In the genomic region with DNA sequence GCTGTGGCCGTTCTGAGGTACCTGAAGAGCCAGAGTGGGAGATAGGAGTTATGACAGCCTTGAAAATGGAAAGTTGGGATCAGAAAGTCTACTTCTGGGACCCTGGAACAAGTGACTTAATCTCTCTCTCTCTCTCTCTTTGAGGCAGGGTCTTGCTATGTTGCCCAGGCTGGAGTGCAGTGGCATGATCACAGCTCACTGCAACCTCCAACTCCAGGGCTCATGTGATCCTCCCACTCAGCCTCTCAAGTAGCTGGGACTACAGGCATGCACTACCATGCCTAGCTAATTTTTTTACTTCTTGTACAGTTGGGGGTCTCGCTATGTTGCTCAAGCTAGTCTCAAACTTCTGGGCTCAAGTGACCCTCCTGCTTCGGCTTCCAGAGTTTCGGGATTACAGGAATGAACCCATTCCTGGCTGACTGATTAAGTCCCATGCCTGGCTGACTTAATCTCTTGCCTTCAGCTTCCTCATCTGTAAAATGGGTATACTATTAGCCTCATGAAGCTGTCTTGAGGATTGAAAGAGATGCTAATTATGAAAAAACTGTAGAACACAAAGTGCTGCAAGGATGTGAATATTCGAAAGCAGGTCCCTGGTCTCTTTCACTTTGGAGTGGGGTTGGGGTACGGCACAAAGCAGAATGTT, we compare ENCODE assay signal across 16 cellular contexts.
A peak's percentile ranks its signal among the peaks of the same experiment; 100 is the strongest.
DNase-seq lines count a peak whose midpoint lies in the region; ATAC-seq lines count a peak whose summit lies in the region.
"Had no signal": no experiment of that assay in that cellular context is flagged by ENCODE, and none has a peak within 500 bp of the region (broad histone marks: within the 10 kb centered on the region; RNA-seq: fewer than 3 reads in every experiment).

No MANE protein-coding gene starts in this region.

- H3K9me3 Mint-ChIP-seq in activated T-cell treated with anti-CD3 and anti-CD28 coated beads, Interleukin-2, amount 50 U/mL, for 72 hours: no peaks in the 10 kb centered on the region
- no peaks in the 10 kb centered on the region for H3K9me3 Mint-ChIP-seq in stimulated activated naive B cell treated with anti-CD40 and anti-IgM and Interleukin-4, amounts not matched to agents 10 μg/mL and 1 μg/mL and 100 μg/mL, for 72 hours
- H3K9me3 Mint-ChIP-seq: mesothelial cell of epicardium had no signal

- peaks cover 19% of the 10 kb centered on the region for H3K27me3 Mint-ChIP-seq in activated T-cell treated with anti-CD3 and anti-CD28 coated beads, Interleukin-2, amount 50 U/mL, for 72 hours (ENCODE audit: low read depth)
- H3K27me3 Mint-ChIP-seq in stimulated activated naive B cell treated with anti-CD40 and anti-IgM and Interleukin-4, amounts not matched to agents 10 μg/mL and 1 μg/mL and 100 μg/mL, for 72 hours: no peaks in the 10 kb centered on the region
- H3K27me3 Mint-ChIP-seq in T-helper 17 cell: no peaks in the 10 kb centered on the region

- H3K4me1 Mint-ChIP-seq in activated T-cell treated with anti-CD3 and anti-CD28 coated beads, Interleukin-2, amount 50 U/mL, for 72 hours (ENCODE audit: low read depth): no peaks in the 10 kb centered on the region
- peaks cover 5 to 33% of the 10 kb centered on the region in 2 donors for H3K4me1 Mint-ChIP-seq in stimulated activated naive B cell treated with anti-CD40 and anti-IgM and Interleukin-4, amounts not matched to agents 10 μg/mL and 1 μg/mL and 100 μg/mL, for 72 hours
- peaks cover 33% of the 10 kb centered on the region for H3K4me1 Mint-ChIP-seq in T-helper 17 cell

- no peaks in the 10 kb centered on the region for H3K36me3 ChIP-seq in KOPT-K1 (ENCODE audit: insufficient read depth, low read length)
- H3K36me3 ChIP-seq: heart left ventricle, WERI-Rb-1 had no signal

- DNase-seq in activated T-cell treated with anti-CD3 and anti-CD28 coated beads, Interleukin-2, amount 50 U/mL, for 72 hours: no peak
- DNase-seq in activated T-cell treated with anti-CD3 and anti-CD28 coated beads, Interleukin-2, amount 50 U/mL, for 1 hour: no peak
- DNase-seq in stimulated activated naive B cell treated with anti-CD40 and anti-IgM and Interleukin-4, amounts not matched to agents 10 μg/mL and 1 μg/mL and 100 μg/mL, for 72 hours: no peak
- no peak for DNase-seq in T-helper 17 cell
- DNase-seq: COR-L47, heart left ventricle, NCI-H187 treated with DMSO at 0.1 percent for 48 hours, NCI-H524, occipital lobe, SW 1271, WERI-Rb-1 had no signal

- H3K36me3 Mint-ChIP-seq in activated T-cell treated with anti-CD3 and anti-CD28 coated beads, Interleukin-2, amount 50 U/mL, for 72 hours (ENCODE audit: insufficient read depth in 2 of 2): peaks cover 0 to 2% of the 10 kb centered on the region in 2 donors
- peaks cover 3 to 4% of the 10 kb centered on the region in 2 donors for H3K36me3 Mint-ChIP-seq in stimulated activated naive B cell treated with anti-CD40 and anti-IgM and Interleukin-4, amounts not matched to agents 10 μg/mL and 1 μg/mL and 100 μg/mL, for 72 hours
- no peaks in the 10 kb centered on the region for H3K36me3 Mint-ChIP-seq in T-helper 17 cell (ENCODE audit: low read depth)
- H3K36me3 Mint-ChIP-seq: mesothelial cell of epicardium had no signal

- no peak overlapping the region for H3K4me3 Mint-ChIP-seq in activated T-cell treated with anti-CD3 and anti-CD28 coated beads, Interleukin-2, amount 50 U/mL, for 72 hours
- H3K4me3 Mint-ChIP-seq in stimulated activated naive B cell treated with anti-CD40 and anti-IgM and Interleukin-4, amounts not matched to agents 10 μg/mL and 1 μg/mL and 100 μg/mL, for 72 hours: peak overlapping the region in 1 of 2 donors; percentile 6
- H3K4me3 Mint-ChIP-seq in T-helper 17 cell: no peak overlapping the region
- H3K4me3 Mint-ChIP-seq: mesothelial cell of epicardium had no signal

- peak overlapping the region; percentile 99 for H3K27ac ChIP-seq in KOPT-K1 (ENCODE audit: low read depth, low read length, poor library complexity, severe bottlenecking)
- peak overlapping the region; percentile 25 for H3K27ac ChIP-seq in layer of hippocampus (ENCODE audit: low read depth, low read length)
- H3K27ac ChIP-seq: WERI-Rb-1 had no signal

- no peaks in the 10 kb centered on the region for H3K9me3 ChIP-seq in KOPT-K1 (ENCODE audit: insufficient read depth, low read length, poor library complexity, severe bottlenecking)
- H3K9me3 ChIP-seq in T-helper 17 cell (ENCODE audit: control insufficient read depth, low read length, poor library complexity, severe bottlenecking): no peaks in the 10 kb centered on the region
- H3K9me3 ChIP-seq: heart left ventricle had no signal

- no peaks in the 10 kb centered on the region for H3K27me3 ChIP-seq in layer of hippocampus (ENCODE audit: control insufficient read depth, insufficient read depth, low read length)

- H3K27ac Mint-ChIP-seq in activated T-cell treated with anti-CD3 and anti-CD28 coated beads, Interleukin-2, amount 50 U/mL, for 72 hours: peak overlapping the region; percentile 52
- peak overlapping the region; percentile 70 for H3K27ac Mint-ChIP-seq in stimulated activated naive B cell treated with anti-CD40 and anti-IgM and Interleukin-4, amounts not matched to agents 10 μg/mL and 1 μg/mL and 100 μg/mL, for 72 hours
- H3K27ac Mint-ChIP-seq in T-helper 17 cell: no peak overlapping the region
- H3K27ac Mint-ChIP-seq: mesothelial cell of epicardium had no signal

- no peak for ATAC-seq in activated T-cell treated with anti-CD3 and anti-CD28 coated beads, Interleukin-2, amount 50 U/mL, for 72 hours (replicated peaks in 1 of 2)
- ATAC-seq in stimulated activated naive B cell treated with anti-CD40 and anti-IgM and Interleukin-4, amounts not matched to agents 10 μg/mL and 1 μg/mL and 100 μg/mL, for 72 hours (replicated peaks): no peak
- no peak for ATAC-seq in T-helper 17 cell
- ATAC-seq in GM19467 (IDR thresholded peaks at IDR 0.05; ENCODE audit: unreplicated experiment): no peak
- ATAC-seq in HG03469 (IDR thresholded peaks at IDR 0.05; ENCODE audit: unreplicated experiment): no peak
